Comparison of ENCODE assay signal across 9 cellular contexts in genomic region chr6:83417880-83418663, GRCh38. TPM values are rescaled to one million over a fixed set of nuclear protein-coding genes. Genes with fewer than 3 reads are reported as not detected.
DNase-seq lines count a peak whose midpoint lies in the region; ATAC-seq and TF ChIP-seq lines count a peak whose summit lies in the region.
"Had no signal": no experiment of that assay in that cellular context is flagged by ENCODE, and none has a peak within 500 bp of the region (broad histone marks: within the 10 kb centered on the region; RNA-seq: fewer than 3 reads in every experiment).

No MANE protein-coding gene starts in this region.

- in situ Hi-C loops in GM13976 (cut with MboI; ENCODE audit: low sequenced_read_pairs, unreplicated experiment), result no loop called here

- H3K27me3 ChIP-seq in adrenal gland, result no peaks in the 10 kb centered on the region
- H3K27me3 ChIP-seq in hepatocyte, result no peaks in the 10 kb centered on the region
- H3K27me3 ChIP-seq in thyroid gland, result no peaks in the 10 kb centered on the region

- peak; percentile 33 for DNase-seq in GM13976 (ENCODE audit: low spot score)
- peak; percentile 57 for DNase-seq in LHCN-M2 (ENCODE audit: low read depth)
- DNase-seq in adrenal gland, result peak in 1 of 7 donors; percentile 30
- DNase-seq in hepatocyte (ENCODE audit: low spot score), result peak; percentile 74
- DNase-seq in thyroid gland, result no peak
- no peak for DNase-seq in activated CD8-positive, alpha-beta T cell treated with anti-CD3 and anti-CD28 coated beads, Interleukin-2, amount 10 ng/mL, durations not matched to agents 7 days and 5 days

- no peaks in the 10 kb centered on the region for H3K36me3 Mint-ChIP-seq in activated CD8-positive, alpha-beta T cell treated with anti-CD3 and anti-CD28 coated beads, Interleukin-2, amount 10 ng/mL, durations not matched to agents 7 days and 5 days (ENCODE audit: low read depth)

- CTCF ChIA-PET in activated CD8-positive, alpha-beta T cell treated with anti-CD3 and anti-CD28 coated beads, Interleukin-2, amount 10 ng/mL, durations not matched to agents 7 days and 5 days (lab: Charles Lee), result interaction anchor here (0.6 kb wide), 1 partner anchor 288 kb away, joined by 3 read pairs; no protein-coding TSS in a partner anchor

- no peaks in the 10 kb centered on the region for H3K27me3 Mint-ChIP-seq in activated CD8-positive, alpha-beta T cell treated with anti-CD3 and anti-CD28 coated beads, Interleukin-2, amount 10 ng/mL, durations not matched to agents 7 days and 5 days (ENCODE audit: low read depth)
- H3K27me3 Mint-ChIP-seq: central memory CD8-positive, alpha-beta T cell had no signal

- H4K20me1 ChIP-seq in hepatocyte (ENCODE audit: insufficient read depth, poor library complexity, severe bottlenecking), result no peaks in the 10 kb centered on the region

- H3K4me2 ChIP-seq in hepatocyte, result no peak overlapping the region

- no peak for TF ChIP-seq POLR2A in adrenal gland (IDR thresholded peaks at IDR 0.05)
- TF ChIP-seq POLR2A in thyroid gland (IDR thresholded peaks at IDR 0.05), result no peak

- H3K4me1 ChIP-seq in adrenal gland (replicated peaks in 1 of 2) (peaks cover 6 to 19% of the 10 kb centered on the region in 2 donors), hepatocyte (ENCODE audit: insufficient read depth) (no peaks in the 10 kb centered on the region), thyroid gland (no peaks in the 10 kb centered on the region)

- H3K4me1 Mint-ChIP-seq in activated CD8-positive, alpha-beta T cell treated with anti-CD3 and anti-CD28 coated beads, Interleukin-2, amount 10 ng/mL, durations not matched to agents 7 days and 5 days (ENCODE audit: low read depth), result no peaks in the 10 kb centered on the region
- H3K4me1 Mint-ChIP-seq: central memory CD8-positive, alpha-beta T cell had no signal

- H3K27ac ChIP-seq in 22Rv1, result no peak overlapping the region
- peak overlapping the region in 1 of 5 donors; percentile 16 for H3K27ac ChIP-seq in adrenal gland
- no peak overlapping the region for H3K27ac ChIP-seq in hepatocyte
- no peak overlapping the region for H3K27ac ChIP-seq in thyroid gland

- peaks cover 5% of the 10 kb centered on the region for H3K9me3 Mint-ChIP-seq in activated CD8-positive, alpha-beta T cell treated with anti-CD3 and anti-CD28 coated beads, Interleukin-2, amount 10 ng/mL, durations not matched to agents 7 days and 5 days (ENCODE audit: insufficient read depth)
- H3K9me3 Mint-ChIP-seq: central memory CD8-positive, alpha-beta T cell had no signal

- POLR2A ChIA-PET in activated CD8-positive, alpha-beta T cell treated with anti-CD3 and anti-CD28 coated beads, Interleukin-2, amount 10 ng/mL, durations not matched to agents 7 days and 5 days (lab: Charles Lee), result no interaction called here

- H2AFZ ChIP-seq in hepatocyte, result no peak overlapping the region

- intact Hi-C loops in adrenal gland (cut with DNase I) (loop anchor here (5.0 kb wide), 2 partner anchors 94 to 191 kb away; partner anchors contain the start of gene PRSS35 (in 1 of the 2)), thyroid gland (cut with DNase I) (no loop called here)

- 47 to 55% (median 52%) methylated on average over 3 of the region's 3 CpGs for WGBS in adrenal gland, 4 donors
- 71% methylated on average over 3 of the region's 3 CpGs for WGBS in hepatocyte (ENCODE audit: low lambda C conversion rate, missing lambda C conversion rate)
- 71 to 78% methylated on average over 3 of the region's 3 CpGs for WGBS in thyroid gland, 2 donors

- H3K9me3 ChIP-seq in adrenal gland (replicated peaks in 1 of 3) (no peaks in the 10 kb centered on the region), hepatocyte (ENCODE audit: low read depth) (no peaks in the 10 kb centered on the region), thyroid gland (no peaks in the 10 kb centered on the region)

- no peak overlapping the region for H3K27ac Mint-ChIP-seq in activated CD8-positive, alpha-beta T cell treated with anti-CD3 and anti-CD28 coated beads, Interleukin-2, amount 10 ng/mL, durations not matched to agents 7 days and 5 days

- H3K4me3 Mint-ChIP-seq in activated CD8-positive, alpha-beta T cell treated with anti-CD3 and anti-CD28 coated beads, Interleukin-2, amount 10 ng/mL, durations not matched to agents 7 days and 5 days, result no peak overlapping the region
- H3K4me3 Mint-ChIP-seq: central memory CD8-positive, alpha-beta T cell had no signal

- peaks cover 4% of the 10 kb centered on the region for H3K79me2 ChIP-seq in hepatocyte

- H3K4me3 ChIP-seq in adrenal gland (no peak overlapping the region), hepatocyte (no peak overlapping the region), thyroid gland (replicated peaks in 1 of 3) (no peak overlapping the region)

- no peaks in the 10 kb centered on the region for H3K36me3 ChIP-seq in adrenal gland (replicated peaks in 1 of 2)
- H3K36me3 ChIP-seq in hepatocyte (replicated peaks; ENCODE audit: insufficient read depth, low read depth), result no peaks in the 10 kb centered on the region
- H3K36me3 ChIP-seq in thyroid gland, result no peaks in the 10 kb centered on the region

- no peaks in the 10 kb centered on the region for H3K9me2 ChIP-seq in hepatocyte (replicated peaks; ENCODE audit: insufficient read depth)

- TF ChIP-seq CTCF in 22Rv1 (IDR thresholded peaks at IDR 0.05) (peak; percentile 68), GM13976 (IDR thresholded peaks at IDR 0.05; ENCODE audit: borderline replicate concordance, control extremely low read depth, extremely low read depth, insufficient read depth, missing control alignments) (peak; percentile 14), adrenal gland (IDR thresholded peaks at IDR 0.05) (peak; percentile 47 to 85 (median 76)), hepatocyte (IDR thresholded peaks at IDR 0.05; ENCODE audit: poor library complexity) (peak; percentile 73), thyroid gland (IDR thresholded peaks at IDR 0.05) (peak in 4 of 6 experiments; percentile 42 to 57 (median 52))

- no peak for ATAC-seq in activated CD8-positive, alpha-beta T cell treated with anti-CD3 and anti-CD28 coated beads, Interleukin-2, amount 10 ng/mL, durations not matched to agents 7 days and 5 days
- ATAC-seq in GM21381 (IDR thresholded peaks at IDR 0.05; ENCODE audit: unreplicated experiment), result no peak

RNA-seq across cellular contexts. Expression of gene ME1, which starts 12.8 kb away (rescaled TPM):
- total RNA-seq in LHCN-M2 (2014; rRNA removed), result 6.4 and 8.1 TPM in 2 replicates
- polyA plus RNA-seq in LHCN-M2 (2012), result 11.1 TPM
- total RNA-seq in adrenal gland, result 10 to 100 TPM; 54.4 to 86.8 (median 64.9) TPM
- 100 to 1,000 TPM in 1 of 3 donors, 10 to 100 TPM in 2; 19.9 to 145 (median 26.4) TPM for polyA plus RNA-seq in adrenal gland
- total RNA-seq in hepatocyte, result 19.0 and 19.8 TPM in 2 replicates
- 17.4 and 19.7 TPM in 2 replicates for polyA plus RNA-seq in hepatocyte
- 10 to 100 TPM; 18.7 to 55.9 (median 30.8) TPM for total RNA-seq in thyroid gland
- total RNA-seq in activated CD8-positive, alpha-beta T cell treated with anti-CD3 and anti-CD28 coated beads, Interleukin-2, amount 10 ng/mL, durations not matched to agents 7 days and 5 days, result under 1 TPM in 1 of 2 experiments, not detected in 1; 0.08 TPM

Comparison
In these comparisons a context has a peak if more than half of its experiments do, and no peak if none do; other contexts are left out.
1. CTCF ChIP-seq: peak in every context shown above with its lines; median percentile 76 in adrenal gland; 73 in hepatocyte; 68 in 22Rv1; 52 in thyroid gland; 14 in GM13976.
2. DNase-seq: peak in GM13976 (single experiment), LHCN-M2 (single experiment) and hepatocyte (single experiment); none in thyroid gland (0 of 2) and activated CD8-positive, alpha-beta T cell treated with anti-CD3 and anti-CD28 coated beads, Interleukin-2, amount 10 ng/mL, durations not matched to agents 7 days and 5 days (single experiment).